Comparison of ENCODE assay signal across 8 cellular contexts in genomic region chr22:22692707-22693530, GRCh38. TPM values are rescaled to one million over a fixed set of nuclear protein-coding genes. Genes with fewer than 3 reads are reported as not detected.
DNase-seq lines count a peak whose midpoint lies in the region; ATAC-seq, FAIRE-seq and TF ChIP-seq lines count a peak whose summit lies in the region.

No MANE protein-coding gene starts in this region.

- RAD21 ChIA-PET in HCT116 (lab: Charles Lee; ENCODE audit: low non-redundant PET in 1 of 2, low total read pairs in 2 of 2, uncharacterized antibody in 2 of 2, unreplicated experiment in 2 of 2): interaction anchor here (0.9 to 1.2 kb wide), 2 partner anchors 26 kb away, joined by 3 read pairs; no protein-coding TSS in a partner anchor

- H3K9ac ChIP-seq in HCT116 (ENCODE audit: low read length): no peak overlapping the region
- peak overlapping the region in 1 of 2 donors; percentile 10 for H3K9ac ChIP-seq in kidney (ENCODE audit: low read length in 2 of 2)

- no peak for TF ChIP-seq POLR2A in HCT116 (IDR thresholded peaks at IDR 0.05; ENCODE audit: borderline replicate concordance, extremely low read depth, insufficient read depth, insufficient read length)

- FAIRE-seq in kidney (lab: Jason Lieb, UNC): no peak

- no peaks in the 10 kb centered on the region for H4K20me1 ChIP-seq in HCT116 (ENCODE audit: insufficient read depth)

- H3K4me3 ChIP-seq in HCT116 (replicated peaks in 1 of 2; ENCODE audit: low read depth in 1 of 2, low read length in 2 of 2) (peak overlapping the region in 1 of 2 experiments; percentile 36; a peak in 2 of 4 replicates), RWPE2 (ENCODE audit: severe bottlenecking) (no peak overlapping the region), kidney (ENCODE audit: low read length in 2 of 2) (peak overlapping the region; percentile 38 to 58)

- no peaks in the 10 kb centered on the region for H3K9me2 ChIP-seq in HCT116 (ENCODE audit: insufficient read depth)

- H2AFZ ChIP-seq in HCT116 (ENCODE audit: low read depth, low read length, poor library complexity, severe bottlenecking): peak overlapping the region; percentile 85

- POLR2A ChIA-PET in HCT116 (lab: Charles Lee): no interaction called here

- no TSS peak for BruUV-seq in HCT116 (replicated peaks; lab: Mats Ljungman, UMichigan)

- H3K4me1 ChIP-seq in HCT116 (ENCODE audit: control insufficient read depth in 1 of 2, insufficient read depth in 2 of 2, low read length in 2 of 2) (peaks cover 10 to 24% of the 10 kb centered on the region in 2 experiments; a peak in 3 of 4 replicates), RWPE2 (ENCODE audit: insufficient read depth, poor library complexity, severe bottlenecking) (no peaks in the 10 kb centered on the region), kidney (ENCODE audit: control insufficient read depth in 1 of 2, insufficient read depth in 1 of 2, low read depth in 1 of 2, low read length in 2 of 2) (peaks cover 16 to 31% of the 10 kb centered on the region in 2 donors)

- CTCF ChIA-PET in HCT116 (lab: Charles Lee): interaction anchor here (0.9 to 3.0 kb wide), 14 partner anchors 8 to 229 kb away, joined by 3 to 20 read pairs (median 7); no protein-coding TSS in a partner anchor

- H3K79me2 ChIP-seq in HCT116 (ENCODE audit: insufficient read depth, low read length): no peaks in the 10 kb centered on the region

- intact Hi-C loops in HCT116 (cut with micrococcal nuclease) (no loop called here), kidney (cut with DNase I) (no loop called here)

- DNase-seq in AG09319 (ENCODE audit: extremely low read depth, low read depth) (no peak), HCT116 (ENCODE audit: low read depth, low spot score) (no peak), RWPE2 (ENCODE audit: low spot score) (no peak), kidney (peak; percentile 87)
- DNase-seq in activated naive CD4-positive, alpha-beta T cell treated with anti-CD3 and anti-CD28 coated beads, Interleukin-2, amount 50 U/mL, for 16 hours: peak; percentile 74
- DNase-seq in stimulated activated CD8-positive, alpha-beta memory T cell treated with anti-CD3 and anti-CD28 coated beads, Interleukin-12 subunit alpha, Interleukin-12 subunit beta, amount 100 ng/mL, for 24 hours (ENCODE audit: extremely low read depth): peak; percentile 17

- H3K27ac ChIP-seq in HCT116 (ENCODE audit: low read depth, low read length) (no peak overlapping the region), RWPE2 (ENCODE audit: poor library complexity, severe bottlenecking) (no peak overlapping the region), kidney (ENCODE audit: low read depth in 2 of 2, low read length in 2 of 2) (peak overlapping the region; percentile 63 to 82)

- peak; percentile 42 for TF ChIP-seq RAD21 in HCT116 (IDR thresholded peaks at IDR 0.05; ENCODE audit: low read depth)

- H3K9me3 ChIP-seq in HCT116 (ENCODE audit: control insufficient read depth in 1 of 2, insufficient read depth in 1 of 2, low read depth in 1 of 2, low read length in 2 of 2) (no peaks in the 10 kb centered on the region), RWPE2 (ENCODE audit: severe bottlenecking) (peaks cover 4% of the 10 kb centered on the region), kidney (ENCODE audit: control insufficient read depth in 1 of 2, low read length in 2 of 2) (no peaks in the 10 kb centered on the region)

- H3K4me2 ChIP-seq in HCT116 (ENCODE audit: low read length): peak overlapping the region; percentile 75

- ATAC-seq in HCT116: peak; percentile 99
- ATAC-seq in RWPE2 (ENCODE audit: low read depth): peak; percentile 71
- ATAC-seq in HG03565 (IDR thresholded peaks at IDR 0.05; ENCODE audit: unreplicated experiment): no peak
- ATAC-seq in GM21825 (IDR thresholded peaks at IDR 0.05; ENCODE audit: unreplicated experiment): no peak

- H3K36me3 ChIP-seq in HCT116 (ENCODE audit: control insufficient read depth in 1 of 2, insufficient read depth in 2 of 2, low read length in 2 of 2): no peaks in the 10 kb centered on the region
- H3K36me3 ChIP-seq in RWPE2 (ENCODE audit: low read depth): no peaks in the 10 kb centered on the region
- no peaks in the 10 kb centered on the region for H3K36me3 ChIP-seq in kidney (ENCODE audit: control insufficient read depth in 1 of 2, insufficient read depth in 2 of 2, low read length in 2 of 2)

- TF ChIP-seq CTCF in AG09319 (IDR thresholded peaks at IDR 0.05; ENCODE audit: low read depth, low read length): peak; percentile 32
- peak; percentile 69 to 98 (median 96); a peak in 5 of 6 replicates for TF ChIP-seq CTCF in HCT116 (IDR thresholded peaks at IDR 0.05 in 2 of 3, conservative IDR thresholded peaks at IDR 0.05 in 1 of 3; ENCODE audit: borderline replicate concordance in 1 of 3, insufficient read depth in 1 of 3, low read depth in 2 of 3, low read length in 2 of 3)
- peak; percentile 70 for TF ChIP-seq CTCF in RWPE2 (IDR thresholded peaks at IDR 0.05; ENCODE audit: poor library complexity, severe bottlenecking)
- TF ChIP-seq CTCF in kidney (IDR thresholded peaks at IDR 0.05; ENCODE audit: borderline replicate concordance, extremely low read depth, insufficient read depth): peak; percentile 48

- no peaks in the 10 kb centered on the region for H3K27me3 ChIP-seq in HCT116 (ENCODE audit: insufficient read depth, low read length)
- H3K27me3 ChIP-seq in RWPE2 (ENCODE audit: insufficient read depth, poor library complexity, severe bottlenecking): no peaks in the 10 kb centered on the region

TF ChIP-seq in HCT116, 20 proteins besides CTCF, POLR2A, EP300 and RAD21 (continues in another document):
- TF ChIP-seq ATF3 (IDR thresholded peaks at IDR 0.05) (no peak), FOSL1 (IDR thresholded peaks at IDR 0.05; ENCODE audit: low read depth) (peak; percentile 44; the same call in 1 of the 2 replicates), EZH2phosphoT487 (IDR thresholded peaks at IDR 0.05; ENCODE audit: borderline replicate concordance) (no peak), REST (IDR thresholded peaks at IDR 0.05; ENCODE audit: low read depth) (no peak), CBX3 (IDR thresholded peaks at IDR 0.05; ENCODE audit: low read depth) (0 out of 2 replicates have a peak, but pooled peaks have one; percentile 40), POLR2AphosphoS5 (IDR thresholded peaks at IDR 0.05; ENCODE audit: low read depth, low read length) (no peak; the same call in 1 of the 2 replicates), MAX (IDR thresholded peaks at IDR 0.05) (no peak), SRF (IDR thresholded peaks at IDR 0.05; ENCODE audit: low read depth) (no peak), SP1 (IDR thresholded peaks at IDR 0.05; ENCODE audit: low read depth) (peak; percentile 31; the same call in 1 of the 2 replicates), CEBPB (IDR thresholded peaks at IDR 0.05; ENCODE audit: low read depth) (no peak), YY1 (IDR thresholded peaks at IDR 0.05; ENCODE audit: extremely low read depth, insufficient replicate concordance, low read depth, low read length) (no peak), TCF7L2 (IDR thresholded peaks at IDR 0.05; ENCODE audit: borderline replicate concordance, extremely low read depth, insufficient read depth, insufficient read length) (no peak), ZNF274 (IDR thresholded peaks at IDR 0.05; ENCODE audit: low read depth, low read length) (no peak), ELF1 (IDR thresholded peaks at IDR 0.05; ENCODE audit: borderline replicate concordance, low read depth) (0 out of 2 replicates have a peak, but pooled peaks have one; percentile 4), EGR1 (IDR thresholded peaks at IDR 0.05; ENCODE audit: low read depth) (no peak), JUND (IDR thresholded peaks at IDR 0.05) (peak; percentile 50; the same call in 1 of the 2 replicates), EZH2 (IDR thresholded peaks at IDR 0.05) (no peak)

RNA-seq across cellular contexts. Expression of gene GGTLC2, which starts 48.5 kb away (rescaled TPM):
- total RNA-seq in HCT116 (2021; ENCODE audit: unreplicated experiment) (not detected), kidney (0.76 TPM)
- polyA plus RNA-seq in HCT116 (2012): not detected in 2 replicates
- not detected for polyA plus RNA-seq in kidney (ENCODE audit: insufficient read depth, low read depth, low replicate concordance)

Comparison
In these comparisons a context has a peak if more than half of its experiments do, and no peak if none do; other contexts are left out.
1. DNase-seq: peak in activated naive CD4-positive, alpha-beta T cell treated with anti-CD3 and anti-CD28 coated beads, Interleukin-2, amount 50 U/mL, for 16 hours (single experiment), kidney (single experiment) and stimulated activated CD8-positive, alpha-beta memory T cell treated with anti-CD3 and anti-CD28 coated beads, Interleukin-12 subunit alpha, Interleukin-12 subunit beta, amount 100 ng/mL, for 24 hours (single experiment); none in AG09319 (single experiment), HCT116 (single experiment) and RWPE2 (single experiment).
2. CTCF ChIP-seq: peak in every context shown above with its lines; median percentile 96 in HCT116; 70 in RWPE2; 48 in kidney; 32 in AG09319.
3. ATAC-seq: peak in HCT116 (single experiment) and RWPE2 (single experiment); none in HG03565 (single experiment) and GM21825 (single experiment).
4. H3K27ac ChIP-seq: peak in kidney (2 of 2); none in HCT116 (single experiment) and RWPE2 (single experiment).